29 cellular contexts compared by ENCODE assay signal in genomic region chr17:60823520-60823919, GRCh38.
"Had no signal": no experiment of that assay in that cellular context is flagged by ENCODE, and none has a peak within 500 bp of the region (broad histone marks: within the 10 kb centered on the region; RNA-seq: fewer than 3 reads in every experiment).

No MANE protein-coding gene starts in this region.

- DNase-seq: activated CD4-positive, alpha-beta T cell treated with anti-CD3 and anti-CD28 coated beads for 1 hour; activated CD4-positive, alpha-beta T cell treated with anti-CD3 and anti-CD28 coated beads, Interleukin-2, amount 10 ng/mL, durations not matched to agents 7 days and 5 days; activated CD8-positive, alpha-beta T cell treated with anti-CD3 and anti-CD28 coated beads for 36 hours; activated gamma-delta T cell treated with Interleukin-2 at 50 U/mL for 16 hours; activated T-cell treated with anti-CD3 and anti-CD28 coated beads, Interleukin-2, amount 50 U/mL, for 4 hours; anterior cingulate cortex; cerebellar nuclear complex; colonic mucosa; effector CD8-positive, alpha-beta T cell; foreskin keratinocyte; heart left ventricle; hypothalamus; immature natural killer cell; kidney; left colon; mammary epithelial cell; midbrain; naive thymus-derived CD4-positive, alpha-beta T cell; ovary; right lobe of liver; stimulated activated CD4-positive, alpha-beta T cell treated with anti-CD3 and anti-CD28 coated beads, Interleukin-12 subunit alpha, Interleukin-12 subunit beta, amount 100 ng/mL, for 4 hours; stimulated activated CD4-positive, alpha-beta T cell treated with anti-CD3 and anti-CD28 coated beads, Interleukin-4, amount 100 ng/mL, for 1 hour; stimulated activated naive CD8-positive, alpha-beta T cell treated with anti-CD3 and anti-CD28 coated beads, Interleukin-15, Interleukin-2, amounts not matched to agents 100 U/mL and 50 U/mL, for 24 hours; testis; transverse colon had no signal

- H3K4me3 Mint-ChIP-seq: activated CD4-positive, alpha-beta T cell treated with anti-CD3 and anti-CD28 coated beads, Interleukin-2, amount 10 ng/mL, durations not matched to agents 7 days and 5 days; activated CD8-positive, alpha-beta T cell treated with anti-CD3 and anti-CD28 coated beads for 36 hours; activated naive CD4-positive, alpha-beta T cell treated with anti-CD3 and anti-CD28 coated beads, Interleukin-2, amount 50 U/mL, for 24 hours; activated T-cell treated with anti-CD3 and anti-CD28 coated beads, Interleukin-2, amount 50 U/mL, for 4 hours; activated T-helper 17 cell treated with anti-CD3 and anti-CD28 coated beads, Interleukin-2, amount 50 U/mL, for 72 hours; immature natural killer cell; naive thymus-derived CD4-positive, alpha-beta T cell; WTC11 had no signal

- H3K27me3 Mint-ChIP-seq: activated CD4-positive, alpha-beta T cell treated with anti-CD3 and anti-CD28 coated beads, Interleukin-2, amount 10 ng/mL, durations not matched to agents 7 days and 5 days; activated CD8-positive, alpha-beta T cell treated with anti-CD3 and anti-CD28 coated beads for 36 hours; activated naive CD4-positive, alpha-beta T cell treated with anti-CD3 and anti-CD28 coated beads, Interleukin-2, amount 50 U/mL, for 24 hours; activated T-helper 17 cell treated with anti-CD3 and anti-CD28 coated beads, Interleukin-2, amount 50 U/mL, for 72 hours; naive thymus-derived CD4-positive, alpha-beta T cell; progenitor cell of endocrine pancreas had no signal

- H3K27ac Mint-ChIP-seq: activated CD4-positive, alpha-beta T cell treated with anti-CD3 and anti-CD28 coated beads, Interleukin-2, amount 10 ng/mL, durations not matched to agents 7 days and 5 days; activated CD8-positive, alpha-beta T cell treated with anti-CD3 and anti-CD28 coated beads for 36 hours; activated naive CD4-positive, alpha-beta T cell treated with anti-CD3 and anti-CD28 coated beads, Interleukin-2, amount 50 U/mL, for 24 hours; activated T-helper 17 cell treated with anti-CD3 and anti-CD28 coated beads, Interleukin-2, amount 50 U/mL, for 72 hours; immature natural killer cell; progenitor cell of endocrine pancreas; WTC11 had no signal

- H3K36me3 Mint-ChIP-seq: immature natural killer cell, WTC11 had no signal

- H3K4me1 Mint-ChIP-seq: activated CD4-positive, alpha-beta T cell treated with anti-CD3 and anti-CD28 coated beads, Interleukin-2, amount 10 ng/mL, durations not matched to agents 7 days and 5 days; activated naive CD4-positive, alpha-beta T cell treated with anti-CD3 and anti-CD28 coated beads, Interleukin-2, amount 50 U/mL, for 24 hours; activated T-helper 17 cell treated with anti-CD3 and anti-CD28 coated beads, Interleukin-2, amount 50 U/mL, for 72 hours; immature natural killer cell had no signal

- ATAC-seq: activated CD8-positive, alpha-beta T cell treated with anti-CD3 and anti-CD28 coated beads for 36 hours; activated T-cell treated with anti-CD3 and anti-CD28 coated beads, Interleukin-2, amount 50 U/mL, for 4 hours; activated T-helper 17 cell treated with anti-CD3 and anti-CD28 coated beads, Interleukin-2, amount 50 U/mL, for 72 hours; foreskin keratinocyte; heart left ventricle; left colon; naive thymus-derived CD4-positive, alpha-beta T cell; right lobe of liver; stimulated activated naive CD8-positive, alpha-beta T cell treated with anti-CD3 and anti-CD28 coated beads, Interleukin-15, Interleukin-2, amounts not matched to agents 100 U/mL and 50 U/mL, for 24 hours; WTC11 had no signal

- H3K9me3 Mint-ChIP-seq: activated CD4-positive, alpha-beta T cell treated with anti-CD3 and anti-CD28 coated beads, Interleukin-2, amount 10 ng/mL, durations not matched to agents 7 days and 5 days; activated CD8-positive, alpha-beta T cell treated with anti-CD3 and anti-CD28 coated beads for 36 hours; activated naive CD4-positive, alpha-beta T cell treated with anti-CD3 and anti-CD28 coated beads, Interleukin-2, amount 50 U/mL, for 24 hours; activated T-cell treated with anti-CD3 and anti-CD28 coated beads, Interleukin-2, amount 50 U/mL, for 4 hours; activated T-helper 17 cell treated with anti-CD3 and anti-CD28 coated beads, Interleukin-2, amount 50 U/mL, for 72 hours; immature natural killer cell; naive thymus-derived CD4-positive, alpha-beta T cell; WTC11 had no signal
